Comparison of ENCODE assay signal across 1 cellular context in genomic region chr15:56356616-56357015, GRCh38.
TF ChIP-seq lines count a peak whose summit lies in the region.

No MANE protein-coding gene starts in this region.

TF ChIP-seq in SK-N-SH treated with all-trans-retinoic acid at 6 μM for 48 hours, 23 proteins besides CTCF, POLR2A, EP300 and RAD21 (continued from another document):
- TF ChIP-seq PATZ1 (CRISPR knock-in tag; IDR thresholded peaks at IDR 0.05; ENCODE audit: borderline replicate concordance), result no peak
- TF ChIP-seq ESRRG (CRISPR knock-in tag; IDR thresholded peaks at IDR 0.05), result no peak
- TF ChIP-seq ZNF565 (CRISPR knock-in tag; conservative IDR thresholded peaks at IDR 0.05; ENCODE audit: low read depth), result no peak
- TF ChIP-seq TSHZ2 (CRISPR knock-in tag; IDR thresholded peaks at IDR 0.05), result no peak
TF ChIP-seq in SK-N-SH treated with all-trans-retinoic acid at 6 μM for 48 hours: peak in this region for 0.
